ENCODE assay signal across 24 cellular contexts in genomic region chr2:97743913-97744312, GRCh38. TPM values are rescaled to one million over a fixed set of nuclear protein-coding genes. Genes with fewer than 3 reads are reported as not detected.
DNase-seq lines count a peak whose midpoint lies in the region; ATAC-seq and TF ChIP-seq lines count a peak whose summit lies in the region.
"Had no signal": no experiment of that assay in that cellular context is flagged by ENCODE, and none has a peak within 500 bp of the region (broad histone marks: within the 10 kb centered on the region; RNA-seq: fewer than 3 reads in every experiment).

No MANE protein-coding gene starts in this region.

- no peak for ATAC-seq in stimulated activated effector memory CD8-positive, alpha-beta T cell treated with anti-CD3 and anti-CD28 coated beads, Interleukin-12 subunit alpha, Interleukin-12 subunit beta, amount 100 ng/mL, for 72 hours
- ATAC-seq: gastroesophageal sphincter, GM12878, mucosa of descending colon had no signal

- CTCF ChIA-PET in MCF 10A (lab: Yijun Ruan, JAX), result interaction anchor here (0.6 to 4.4 kb wide), 6 partner anchors 9 to 519 kb away, joined by 3 to 30 read pairs (median 4); no protein-coding TSS in a partner anchor

- no TSS peak for BruUV-seq in MCF 10A (replicated peaks; lab: Mats Ljungman, UMichigan)

- TF ChIP-seq POLR2A in breast epithelium (IDR thresholded peaks at IDR 0.05), result no peak

- H3K4me1 ChIP-seq in breast epithelium, result no peaks in the 10 kb centered on the region
- H3K4me1 ChIP-seq: gastroesophageal sphincter had no signal

- DNase-seq in T-helper 1 cell (no peak), MCF 10A (ENCODE audit: unreplicated experiment) (peak; percentile 38), breast epithelium (ENCODE audit: low spot score in 2 of 2) (no peak), choroid plexus epithelial cell (ENCODE audit: low read depth) (peak; percentile 25), GF-D8 (lab: John Stamatoyannopoulos, UW) (no peak)
- no peak for DNase-seq in stimulated activated effector memory CD8-positive, alpha-beta T cell treated with anti-CD3 and anti-CD28 coated beads, Interleukin-12 subunit alpha, Interleukin-12 subunit beta, amount 100 ng/mL, for 72 hours (ENCODE audit: low spot score in 2 of 2)
- no peak for DNase-seq in stimulated activated CD8-positive, alpha-beta memory T cell treated with anti-CD3 and anti-CD28 coated beads, Interleukin-4, amount 100 ng/mL, for 48 hours
- DNase-seq: activated B cell treated with CpG ODN at 0.5 μM for 24 hours; activated gamma-delta T cell; H7; KG1; mucosa of descending colon; NCI-H2171; NCI-H524; NK-92 treated with Interleukin-12 subunit alpha and Interleukin-12 subunit beta, amount 100 ng/mL, for 24 hours; stimulated activated naive CD4-positive, alpha-beta T cell had no signal

- intact Hi-C loops in MCF 10A (cut with micrococcal nuclease), result no loop called here
- intact Hi-C loops in breast epithelium (cut with DNase I; ENCODE audit: low total_unique reads), result loop anchor here (2.0 kb wide), 1 partner anchor 29 kb away; no protein-coding TSS in a partner anchor

- no peaks in the 10 kb centered on the region for H3K27me3 Mint-ChIP-seq in T-helper 1 cell treated with Interleukin-12 subunit alpha and Interleukin-12 subunit beta and Interleukin-4 antibody, amounts not matched to agents 30 μg/mL and 1 μg/mL, for 36 hours (ENCODE audit: low read depth)
- no peaks in the 10 kb centered on the region for H3K27me3 Mint-ChIP-seq in MCF 10A (ENCODE audit: insufficient read depth, unreplicated experiment)
- H3K27me3 Mint-ChIP-seq: activated B cell treated with CpG ODN at 0.5 μM for 24 hours had no signal

- H3K36me3 Mint-ChIP-seq in T-helper 1 cell treated with Interleukin-12 subunit alpha and Interleukin-12 subunit beta and Interleukin-4 antibody, amounts not matched to agents 30 μg/mL and 1 μg/mL, for 36 hours (ENCODE audit: low read depth), result peaks cover 35% of the 10 kb centered on the region
- H3K36me3 Mint-ChIP-seq in MCF 10A (ENCODE audit: insufficient read depth, unreplicated experiment), result peaks cover 9% of the 10 kb centered on the region
- peaks cover 53% of the 10 kb centered on the region for H3K36me3 Mint-ChIP-seq in stimulated activated effector memory CD8-positive, alpha-beta T cell treated with anti-CD3 and anti-CD28 coated beads, Interleukin-12 subunit alpha, Interleukin-12 subunit beta, amount 100 ng/mL, for 72 hours

- H3K4me3 ChIP-seq in breast epithelium, result no peak overlapping the region
- H3K4me3 ChIP-seq in choroid plexus epithelial cell (ENCODE audit: low read depth, low read length), result no peak overlapping the region
- H3K4me3 ChIP-seq: gastroesophageal sphincter, GM12878, mucosa of descending colon, Peyer's patch, skin epidermis had no signal

- peaks cover 0 to 8% of the 10 kb centered on the region in 2 donors for H3K27me3 ChIP-seq in breast epithelium
- H3K27me3 ChIP-seq: gastroesophageal sphincter, neutrophil, Peyer's patch had no signal

- no peaks in the 10 kb centered on the region for H3K9me3 ChIP-seq in breast epithelium
- H3K9me3 ChIP-seq: gastroesophageal sphincter, mucosa of descending colon, neutrophil, Peyer's patch had no signal

- no peak overlapping the region for H3K4me3 Mint-ChIP-seq in T-helper 1 cell treated with Interleukin-12 subunit alpha and Interleukin-12 subunit beta and Interleukin-4 antibody, amounts not matched to agents 30 μg/mL and 1 μg/mL, for 36 hours
- H3K4me3 Mint-ChIP-seq in MCF 10A (ENCODE audit: unreplicated experiment), result no peak overlapping the region
- H3K4me3 Mint-ChIP-seq in stimulated activated effector memory CD8-positive, alpha-beta T cell treated with anti-CD3 and anti-CD28 coated beads, Interleukin-12 subunit alpha, Interleukin-12 subunit beta, amount 100 ng/mL, for 72 hours, result no peak overlapping the region
- H3K4me3 Mint-ChIP-seq: activated B cell treated with CpG ODN at 0.5 μM for 24 hours had no signal

- TF ChIP-seq CTCF in MCF 10A (IDR thresholded peaks at IDR 0.05; ENCODE audit: unreplicated experiment) (no peak), breast epithelium (IDR thresholded peaks at IDR 0.05) (no peak), choroid plexus epithelial cell (conservative IDR thresholded peaks at IDR 0.05; ENCODE audit: low read depth, low read length) (no peak)

- H3K36me3 ChIP-seq in breast epithelium, result no peaks in the 10 kb centered on the region

- H3K27ac ChIP-seq in breast epithelium, result no peak overlapping the region
- H3K27ac ChIP-seq: 22Rv1, gastroesophageal sphincter, neutrophil, Peyer's patch had no signal

- peak overlapping the region; percentile 93 for H3K27ac Mint-ChIP-seq in T-helper 1 cell treated with Interleukin-12 subunit alpha and Interleukin-12 subunit beta and Interleukin-4 antibody, amounts not matched to agents 30 μg/mL and 1 μg/mL, for 36 hours
- H3K27ac Mint-ChIP-seq in MCF 10A (ENCODE audit: low read depth, unreplicated experiment), result no peak overlapping the region
- H3K27ac Mint-ChIP-seq in stimulated activated effector memory CD8-positive, alpha-beta T cell treated with anti-CD3 and anti-CD28 coated beads, Interleukin-12 subunit alpha, Interleukin-12 subunit beta, amount 100 ng/mL, for 72 hours, result peak overlapping the region; percentile 76
- H3K27ac Mint-ChIP-seq: activated B cell treated with CpG ODN at 0.5 μM for 24 hours had no signal

- peaks cover 62% of the 10 kb centered on the region for H3K4me1 Mint-ChIP-seq in T-helper 1 cell treated with Interleukin-12 subunit alpha and Interleukin-12 subunit beta and Interleukin-4 antibody, amounts not matched to agents 30 μg/mL and 1 μg/mL, for 36 hours (ENCODE audit: low read depth)
- H3K4me1 Mint-ChIP-seq in MCF 10A (ENCODE audit: insufficient read depth, unreplicated experiment), result peaks cover 32% of the 10 kb centered on the region
- H3K4me1 Mint-ChIP-seq in stimulated activated effector memory CD8-positive, alpha-beta T cell treated with anti-CD3 and anti-CD28 coated beads, Interleukin-12 subunit alpha, Interleukin-12 subunit beta, amount 100 ng/mL, for 72 hours, result peaks cover 83% of the 10 kb centered on the region

- no peaks in the 10 kb centered on the region for H3K9me3 Mint-ChIP-seq in T-helper 1 cell treated with Interleukin-12 subunit alpha and Interleukin-12 subunit beta and Interleukin-4 antibody, amounts not matched to agents 30 μg/mL and 1 μg/mL, for 36 hours
- no peaks in the 10 kb centered on the region for H3K9me3 Mint-ChIP-seq in MCF 10A (ENCODE audit: unreplicated experiment)
- H3K9me3 Mint-ChIP-seq in stimulated activated effector memory CD8-positive, alpha-beta T cell treated with anti-CD3 and anti-CD28 coated beads, Interleukin-12 subunit alpha, Interleukin-12 subunit beta, amount 100 ng/mL, for 72 hours, result no peaks in the 10 kb centered on the region
- H3K9me3 Mint-ChIP-seq: activated B cell treated with CpG ODN at 0.5 μM for 24 hours had no signal

- POLR2A ChIA-PET in MCF 10A (lab: Yijun Ruan, JAX), result interaction anchor here (0.7 kb wide), 1 partner anchor 633 kb away, joined by 3 read pairs; no protein-coding TSS in a partner anchor

RNA-seq across cellular contexts. Expression of gene ZAP70, which starts 30.5 kb away (rescaled TPM):
- not detected in 2 replicates for total RNA-seq in MCF 10A (2022)
- 1 to 10 TPM; 4.0 to 7.3 (median 4.9) TPM for total RNA-seq in breast epithelium
- total RNA-seq: pulmonary artery endothelial cell had no signal

Comparison
In these comparisons a context has a peak if more than half of its experiments do, and no peak if none do; other contexts are left out.
1. DNase-seq: peak in MCF 10A (single experiment) and choroid plexus epithelial cell (single experiment); none in T-helper 1 cell (0 of 5), breast epithelium (0 of 2), stimulated activated effector memory CD8-positive, alpha-beta T cell treated with anti-CD3 and anti-CD28 coated beads, Interleukin-12 subunit alpha, Interleukin-12 subunit beta, amount 100 ng/mL, for 72 hours (0 of 2), GF-D8 (single experiment) and stimulated activated CD8-positive, alpha-beta memory T cell treated with anti-CD3 and anti-CD28 coated beads, Interleukin-4, amount 100 ng/mL, for 48 hours (single experiment).